ENCODE assay signal across 22 cellular contexts in genomic region chr5:11054014-11054413, GRCh38.
"Had no signal": no experiment of that assay in that cellular context is flagged by ENCODE, and none has a peak within 500 bp of the region (broad histone marks: within the 10 kb centered on the region; RNA-seq: fewer than 3 reads in every experiment).

No MANE protein-coding gene starts in this region.

- DNase-seq: KBM-7, MG63, MV-4-11, NCI-H1048, NCI-H1105, NCI-H1417 treated with DMSO at 0.1 percent for 48 hours, NCI-H146, NCI-H1694 treated with DMSO at 0.1 percent for 48 hours, NCI-H1930, NCI-H2081, NCI-H2171, NCI-H226, NCI-H446, NCI-H510A, NCI-H524 treated with DMSO at 0.1 percent for 48 hours, NCI-H69, NCI-H774, Right ventricle myocardium superior, RPMI8226, SIG-M5 had no signal

- H3K4me3 ChIP-seq: MG63, SJSA1, SK-N-MC had no signal

- H3K4me1 ChIP-seq: SJSA1 had no signal

- H3K36me3 ChIP-seq: MG63, SJSA1 had no signal

- H3K27ac ChIP-seq: SJSA1, SK-N-MC had no signal

- H3K9me3 ChIP-seq: MG63, SJSA1 had no signal
